1 cellular context compared by ENCODE assay signal in the genomic region with DNA sequence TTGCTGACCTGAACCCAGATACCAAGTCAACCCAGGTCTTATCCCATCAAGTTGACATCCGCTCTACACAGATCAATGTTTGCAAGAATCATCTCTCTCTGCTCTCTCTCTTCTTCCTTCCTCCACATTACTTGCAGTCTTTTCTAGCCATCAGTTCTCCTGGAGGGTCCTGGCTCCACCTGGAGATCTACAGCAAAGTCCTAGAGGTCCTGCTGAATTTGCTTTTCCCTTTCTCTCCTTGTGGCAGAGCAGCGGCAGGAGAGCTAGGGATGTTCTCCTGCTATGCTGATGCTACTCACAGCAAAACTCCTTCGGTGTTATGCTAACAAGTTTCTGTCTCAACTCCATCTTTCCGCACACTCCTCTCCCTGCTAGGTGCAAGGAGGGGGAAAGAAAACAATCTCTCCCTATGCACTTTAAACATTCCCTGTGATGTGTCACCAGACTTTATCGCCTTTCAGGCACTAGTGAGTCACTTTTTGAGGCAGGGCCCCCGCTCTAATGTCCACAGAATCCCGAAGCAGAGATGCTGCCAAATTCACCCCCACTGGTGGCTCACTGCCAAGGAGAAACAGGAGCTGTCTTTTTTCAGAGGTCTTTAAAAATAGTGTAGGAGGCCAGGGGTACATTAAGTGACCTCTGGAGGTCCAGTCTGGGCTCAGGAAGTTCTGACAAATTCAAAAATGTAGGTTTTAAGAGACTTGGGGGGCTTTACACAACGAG.
TF ChIP-seq lines count a peak whose summit lies in the region.

No MANE protein-coding gene starts in this region.

TF ChIP-seq in HepG2, 621 proteins besides CTCF, POLR2A, EP300 and RAD21 (continued from another document and continues in another):
- TF ChIP-seq HNF1A (IDR thresholded peaks at IDR 0.05; ENCODE audit: low read depth): 0 out of 2 replicates have a peak, but pooled peaks have one; percentile 30
- no peak; the same call in 1 of the 2 replicates for TF ChIP-seq HNF1A (CRISPR knock-in tag; IDR thresholded peaks at IDR 0.05; ENCODE audit: borderline replicate concordance)
- TF ChIP-seq ZNF556 (CRISPR knock-in tag; IDR thresholded peaks at IDR 0.05; ENCODE audit: borderline replicate concordance): no peak
- no peak for TF ChIP-seq HMGA1 (CRISPR knock-in tag; conservative IDR thresholded peaks at IDR 0.05)
- TF ChIP-seq ZBTB7B (CRISPR knock-in tag; IDR thresholded peaks at IDR 0.05): peak; percentile 76
- TF ChIP-seq ATF7-NPFF (CRISPR knock-in tag; IDR thresholded peaks at IDR 0.05; ENCODE audit: low read depth): no peak
- no peak for TF ChIP-seq NFE2L1 (CRISPR knock-in tag; IDR thresholded peaks at IDR 0.05; ENCODE audit: borderline replicate concordance)
- peak; percentile 52 for TF ChIP-seq ASH2L (IDR thresholded peaks at IDR 0.05; ENCODE audit: insufficient read length, low read depth, low read length)
- no peak; the same call in 1 of the 2 replicates for TF ChIP-seq MIER2 (CRISPR knock-in tag; IDR thresholded peaks at IDR 0.05)
- peak; percentile 48; the same call in 1 of the 2 replicates for TF ChIP-seq MIXL1 (CRISPR knock-in tag; IDR thresholded peaks at IDR 0.05)
- TF ChIP-seq THAP11 (CRISPR knock-in tag; IDR thresholded peaks at IDR 0.05): no peak
- TF ChIP-seq CBFB (CRISPR knock-in tag; IDR thresholded peaks at IDR 0.05): no peak
- TF ChIP-seq ZFP90 (CRISPR knock-in tag; IDR thresholded peaks at IDR 0.05; ENCODE audit: borderline replicate concordance): no peak
- TF ChIP-seq SOX6 (IDR thresholded peaks at IDR 0.05): no peak
- TF ChIP-seq SOX6 (CRISPR knock-in tag; IDR thresholded peaks at IDR 0.05): peak; percentile 92
- TF ChIP-seq, protein P1, sequence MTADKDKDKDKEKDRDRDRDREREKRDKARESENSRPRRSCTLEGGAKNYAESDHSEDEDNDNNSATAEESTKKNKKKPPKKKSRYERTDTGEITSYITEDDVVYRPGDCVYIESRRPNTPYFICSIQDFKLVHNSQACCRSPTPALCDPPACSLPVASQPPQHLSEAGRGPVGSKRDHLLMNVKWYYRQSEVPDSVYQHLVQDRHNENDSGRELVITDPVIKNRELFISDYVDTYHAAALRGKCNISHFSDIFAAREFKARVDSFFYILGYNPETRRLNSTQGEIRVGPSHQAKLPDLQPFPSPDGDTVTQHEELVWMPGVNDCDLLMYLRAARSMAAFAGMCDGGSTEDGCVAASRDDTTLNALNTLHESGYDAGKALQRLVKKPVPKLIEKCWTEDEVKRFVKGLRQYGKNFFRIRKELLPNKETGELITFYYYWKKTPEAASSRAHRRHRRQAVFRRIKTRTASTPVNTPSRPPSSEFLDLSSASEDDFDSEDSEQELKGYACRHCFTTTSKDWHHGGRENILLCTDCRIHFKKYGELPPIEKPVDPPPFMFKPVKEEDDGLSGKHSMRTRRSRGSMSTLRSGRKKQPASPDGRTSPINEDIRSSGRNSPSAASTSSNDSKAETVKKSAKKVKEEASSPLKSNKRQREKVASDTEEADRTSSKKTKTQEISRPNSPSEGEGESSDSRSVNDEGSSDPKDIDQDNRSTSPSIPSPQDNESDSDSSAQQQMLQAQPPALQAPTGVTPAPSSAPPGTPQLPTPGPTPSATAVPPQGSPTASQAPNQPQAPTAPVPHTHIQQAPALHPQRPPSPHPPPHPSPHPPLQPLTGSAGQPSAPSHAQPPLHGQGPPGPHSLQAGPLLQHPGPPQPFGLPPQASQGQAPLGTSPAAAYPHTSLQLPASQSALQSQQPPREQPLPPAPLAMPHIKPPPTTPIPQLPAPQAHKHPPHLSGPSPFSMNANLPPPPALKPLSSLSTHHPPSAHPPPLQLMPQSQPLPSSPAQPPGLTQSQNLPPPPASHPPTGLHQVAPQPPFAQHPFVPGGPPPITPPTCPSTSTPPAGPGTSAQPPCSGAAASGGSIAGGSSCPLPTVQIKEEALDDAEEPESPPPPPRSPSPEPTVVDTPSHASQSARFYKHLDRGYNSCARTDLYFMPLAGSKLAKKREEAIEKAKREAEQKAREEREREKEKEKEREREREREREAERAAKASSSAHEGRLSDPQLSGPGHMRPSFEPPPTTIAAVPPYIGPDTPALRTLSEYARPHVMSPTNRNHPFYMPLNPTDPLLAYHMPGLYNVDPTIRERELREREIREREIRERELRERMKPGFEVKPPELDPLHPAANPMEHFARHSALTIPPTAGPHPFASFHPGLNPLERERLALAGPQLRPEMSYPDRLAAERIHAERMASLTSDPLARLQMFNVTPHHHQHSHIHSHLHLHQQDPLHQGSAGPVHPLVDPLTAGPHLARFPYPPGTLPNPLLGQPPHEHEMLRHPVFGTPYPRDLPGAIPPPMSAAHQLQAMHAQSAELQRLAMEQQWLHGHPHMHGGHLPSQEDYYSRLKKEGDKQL (CRISPR knock-in tag; IDR thresholded peaks at IDR 0.05; ENCODE audit: low read depth): peak; percentile 83
- peak; percentile 39; the same call in 1 of the 2 replicates for TF ChIP-seq NR2F6 (IDR thresholded peaks at IDR 0.05)
- 0 out of 2 replicates have a peak, but pooled peaks have one; percentile 27 for TF ChIP-seq NR2F6 (CRISPR knock-in tag; IDR thresholded peaks at IDR 0.05)
- TF ChIP-seq HNF1B (CRISPR knock-in tag; IDR thresholded peaks at IDR 0.05): peak; percentile 71
- no peak for TF ChIP-seq CCAR2 (optimal IDR thresholded peaks at IDR 0.05; ENCODE audit: low read depth, low read length)
- TF ChIP-seq ZSCAN22 (CRISPR knock-in tag; IDR thresholded peaks at IDR 0.05): no peak
- no peak for TF ChIP-seq HES4 (CRISPR knock-in tag; IDR thresholded peaks at IDR 0.05; ENCODE audit: borderline replicate concordance)
- TF ChIP-seq, protein P2, sequence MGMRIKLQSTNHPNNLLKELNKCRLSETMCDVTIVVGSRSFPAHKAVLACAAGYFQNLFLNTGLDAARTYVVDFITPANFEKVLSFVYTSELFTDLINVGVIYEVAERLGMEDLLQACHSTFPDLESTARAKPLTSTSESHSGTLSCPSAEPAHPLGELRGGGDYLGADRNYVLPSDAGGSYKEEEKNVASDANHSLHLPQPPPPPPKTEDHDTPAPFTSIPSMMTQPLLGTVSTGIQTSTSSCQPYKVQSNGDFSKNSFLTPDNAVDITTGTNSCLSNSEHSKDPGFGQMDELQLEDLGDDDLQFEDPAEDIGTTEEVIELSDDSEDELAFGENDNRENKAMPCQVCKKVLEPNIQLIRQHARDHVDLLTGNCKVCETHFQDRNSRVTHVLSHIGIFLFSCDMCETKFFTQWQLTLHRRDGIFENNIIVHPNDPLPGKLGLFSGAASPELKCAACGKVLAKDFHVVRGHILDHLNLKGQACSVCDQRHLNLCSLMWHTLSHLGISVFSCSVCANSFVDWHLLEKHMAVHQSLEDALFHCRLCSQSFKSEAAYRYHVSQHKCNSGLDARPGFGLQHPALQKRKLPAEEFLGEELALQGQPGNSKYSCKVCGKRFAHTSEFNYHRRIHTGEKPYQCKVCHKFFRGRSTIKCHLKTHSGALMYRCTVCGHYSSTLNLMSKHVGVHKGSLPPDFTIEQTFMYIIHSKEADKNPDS (CRISPR knock-in tag; IDR thresholded peaks at IDR 0.05): peak; percentile 68; the same call in 1 of the 2 replicates
- no peak for TF ChIP-seq ZNF772 (CRISPR knock-in tag; IDR thresholded peaks at IDR 0.05)
- no peak for TF ChIP-seq SCMH1 (CRISPR knock-in tag; IDR thresholded peaks at IDR 0.05; ENCODE audit: borderline replicate concordance)
- TF ChIP-seq SRSF1 (optimal IDR thresholded peaks at IDR 0.05; ENCODE audit: low read depth, low read length): no peak
- peak; percentile 85; the same call in 1 of the 2 replicates for TF ChIP-seq IKZF5 (CRISPR knock-in tag; IDR thresholded peaks at IDR 0.05)
- peak; percentile 99 for TF ChIP-seq FOSL2 (CRISPR knock-in tag; IDR thresholded peaks at IDR 0.05)
- no peak; the same call in 1 of the 2 replicates for TF ChIP-seq ZNF460 (CRISPR knock-in tag; IDR thresholded peaks at IDR 0.05; ENCODE audit: borderline replicate concordance)
- TF ChIP-seq, protein P3, sequence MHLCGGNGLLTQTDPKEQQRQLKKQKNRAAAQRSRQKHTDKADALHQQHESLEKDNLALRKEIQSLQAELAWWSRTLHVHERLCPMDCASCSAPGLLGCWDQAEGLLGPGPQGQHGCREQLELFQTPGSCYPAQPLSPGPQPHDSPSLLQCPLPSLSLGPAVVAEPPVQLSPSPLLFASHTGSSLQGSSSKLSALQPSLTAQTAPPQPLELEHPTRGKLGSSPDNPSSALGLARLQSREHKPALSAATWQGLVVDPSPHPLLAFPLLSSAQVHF (CRISPR knock-in tag; IDR thresholded peaks at IDR 0.05): no peak
- peak; percentile 84 for TF ChIP-seq TCF7 (IDR thresholded peaks at IDR 0.05; ENCODE audit: low read depth)
- TF ChIP-seq, protein P4, sequence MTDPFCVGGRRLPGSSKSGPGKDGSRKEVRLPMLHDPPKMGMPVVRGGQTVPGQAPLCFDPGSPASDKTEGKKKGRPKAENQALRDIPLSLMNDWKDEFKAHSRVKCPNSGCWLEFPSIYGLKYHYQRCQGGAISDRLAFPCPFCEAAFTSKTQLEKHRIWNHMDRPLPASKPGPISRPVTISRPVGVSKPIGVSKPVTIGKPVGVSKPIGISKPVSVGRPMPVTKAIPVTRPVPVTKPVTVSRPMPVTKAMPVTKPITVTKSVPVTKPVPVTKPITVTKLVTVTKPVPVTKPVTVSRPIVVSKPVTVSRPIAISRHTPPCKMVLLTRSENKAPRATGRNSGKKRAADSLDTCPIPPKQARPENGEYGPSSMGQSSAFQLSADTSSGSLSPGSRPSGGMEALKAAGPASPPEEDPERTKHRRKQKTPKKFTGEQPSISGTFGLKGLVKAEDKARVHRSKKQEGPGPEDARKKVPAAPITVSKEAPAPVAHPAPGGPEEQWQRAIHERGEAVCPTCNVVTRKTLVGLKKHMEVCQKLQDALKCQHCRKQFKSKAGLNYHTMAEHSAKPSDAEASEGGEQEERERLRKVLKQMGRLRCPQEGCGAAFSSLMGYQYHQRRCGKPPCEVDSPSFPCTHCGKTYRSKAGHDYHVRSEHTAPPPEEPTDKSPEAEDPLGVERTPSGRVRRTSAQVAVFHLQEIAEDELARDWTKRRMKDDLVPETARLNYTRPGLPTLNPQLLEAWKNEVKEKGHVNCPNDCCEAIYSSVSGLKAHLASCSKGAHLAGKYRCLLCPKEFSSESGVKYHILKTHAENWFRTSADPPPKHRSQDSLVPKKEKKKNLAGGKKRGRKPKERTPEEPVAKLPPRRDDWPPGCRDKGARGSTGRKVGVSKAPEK (CRISPR knock-in tag; IDR thresholded peaks at IDR 0.05; ENCODE audit: borderline replicate concordance): no peak
- TF ChIP-seq HCFC1 (IDR thresholded peaks at IDR 0.05; ENCODE audit: low read depth, low read length): no peak
